3 cellular contexts compared by ENCODE assay signal in genomic region chr15:67358812-67359211, GRCh38.
TF ChIP-seq lines count a peak whose summit lies in the region.

No MANE protein-coding gene starts in this region.

TF ChIP-seq in SK-N-SH, 30 proteins besides CTCF, POLR2A, EP300 and RAD21 (continued from another document):
- TF ChIP-seq USF1 (IDR thresholded peaks at IDR 0.05; ENCODE audit: borderline replicate concordance, low read depth) (0 out of 2 replicates have a peak, but pooled peaks have one; percentile 11), GABPA (IDR thresholded peaks at IDR 0.05; ENCODE audit: low read depth) (no peak)

TF ChIP-seq in SK-N-SH treated with all-trans-retinoic acid at 6 μM for 48 hours, 23 proteins besides CTCF, POLR2A, EP300 and RAD21 (continued from another document):
- TF ChIP-seq BACH2 (CRISPR knock-in tag; IDR thresholded peaks at IDR 0.05; ENCODE audit: borderline replicate concordance) (no peak), ZC3H10 (CRISPR knock-in tag; IDR thresholded peaks at IDR 0.05) (no peak), ZNF8 (CRISPR knock-in tag; IDR thresholded peaks at IDR 0.05) (no peak), CSDC2 (CRISPR knock-in tag; IDR thresholded peaks at IDR 0.05) (no peak)
- TF ChIP-seq, protein P1, sequence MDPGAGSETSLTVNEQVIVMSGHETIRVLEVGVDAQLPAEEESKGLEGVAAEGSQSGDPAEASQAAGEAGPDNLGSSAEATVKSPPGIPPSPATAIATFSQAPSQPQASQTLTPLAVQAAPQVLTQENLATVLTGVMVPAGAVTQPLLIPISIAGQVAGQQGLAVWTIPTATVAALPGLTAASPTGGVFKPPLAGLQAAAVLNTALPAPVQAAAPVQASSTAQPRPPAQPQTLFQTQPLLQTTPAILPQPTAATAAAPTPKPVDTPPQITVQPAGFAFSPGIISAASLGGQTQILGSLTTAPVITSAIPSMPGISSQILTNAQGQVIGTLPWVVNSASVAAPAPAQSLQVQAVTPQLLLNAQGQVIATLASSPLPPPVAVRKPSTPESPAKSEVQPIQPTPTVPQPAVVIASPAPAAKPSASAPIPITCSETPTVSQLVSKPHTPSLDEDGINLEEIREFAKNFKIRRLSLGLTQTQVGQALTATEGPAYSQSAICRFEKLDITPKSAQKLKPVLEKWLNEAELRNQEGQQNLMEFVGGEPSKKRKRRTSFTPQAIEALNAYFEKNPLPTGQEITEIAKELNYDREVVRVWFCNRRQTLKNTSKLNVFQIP (CRISPR knock-in tag; IDR thresholded peaks at IDR 0.05; ENCODE audit: borderline replicate concordance, low read depth), result no peak

TF ChIP-seq in WTC11, 78 proteins besides CTCF, POLR2A, EP300 and RAD21 (continued from another document):
- TF ChIP-seq, protein P2, sequence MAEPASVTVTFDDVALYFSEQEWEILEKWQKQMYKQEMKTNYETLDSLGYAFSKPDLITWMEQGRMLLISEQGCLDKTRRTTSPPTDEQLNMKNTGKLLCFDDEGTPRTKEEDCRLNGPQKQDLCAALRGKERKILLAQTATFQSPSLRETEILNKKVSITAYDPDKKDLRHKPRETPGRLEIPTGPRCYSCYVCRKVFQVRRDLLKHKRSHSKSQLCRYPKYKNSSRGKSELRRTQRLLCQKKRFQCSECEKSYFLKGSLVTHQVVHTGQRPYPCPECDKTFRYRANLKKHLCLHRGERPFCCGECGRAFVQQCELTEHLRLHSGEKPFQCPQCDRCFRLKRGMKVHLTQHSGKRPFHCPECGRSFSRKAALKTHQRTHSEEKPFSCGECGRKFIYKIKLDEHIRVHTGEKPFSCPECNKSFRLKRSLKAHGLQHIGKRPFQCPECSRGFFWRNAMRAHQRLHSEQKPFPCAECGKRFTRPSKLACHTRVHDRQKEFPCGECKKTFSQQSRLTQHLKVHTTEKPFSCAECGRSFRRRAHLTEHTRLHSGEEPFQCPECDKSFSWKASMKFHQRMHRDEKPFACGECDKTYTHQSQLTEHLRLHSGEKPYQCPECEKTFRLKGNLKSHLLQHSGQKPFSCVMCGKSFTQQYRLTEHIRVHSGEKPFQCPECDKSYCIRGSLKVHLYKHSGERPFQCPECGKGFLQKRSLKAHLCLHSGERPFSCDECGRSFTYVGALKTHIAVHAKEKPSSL (CRISPR knock-in tag; conservative IDR thresholded peaks at IDR 0.05), result no peak
- TF ChIP-seq TEAD4 (CRISPR knock-in tag; IDR thresholded peaks at IDR 0.05) (no peak), CBFB (CRISPR knock-in tag; IDR thresholded peaks at IDR 0.05; ENCODE audit: low read depth) (no peak), FOXP1 (CRISPR knock-in tag; IDR thresholded peaks at IDR 0.05; ENCODE audit: borderline replicate concordance) (no peak), AR (CRISPR knock-in tag; IDR thresholded peaks at IDR 0.05) (no peak), EMX1 (CRISPR knock-in tag; IDR thresholded peaks at IDR 0.05) (no peak), TP53 (CRISPR knock-in tag; IDR thresholded peaks at IDR 0.05) (no peak), E2F5 (CRISPR knock-in tag; IDR thresholded peaks at IDR 0.05) (no peak), ZNF281 (CRISPR knock-in tag; IDR thresholded peaks at IDR 0.05) (no peak)
- TF ChIP-seq, protein P3, sequence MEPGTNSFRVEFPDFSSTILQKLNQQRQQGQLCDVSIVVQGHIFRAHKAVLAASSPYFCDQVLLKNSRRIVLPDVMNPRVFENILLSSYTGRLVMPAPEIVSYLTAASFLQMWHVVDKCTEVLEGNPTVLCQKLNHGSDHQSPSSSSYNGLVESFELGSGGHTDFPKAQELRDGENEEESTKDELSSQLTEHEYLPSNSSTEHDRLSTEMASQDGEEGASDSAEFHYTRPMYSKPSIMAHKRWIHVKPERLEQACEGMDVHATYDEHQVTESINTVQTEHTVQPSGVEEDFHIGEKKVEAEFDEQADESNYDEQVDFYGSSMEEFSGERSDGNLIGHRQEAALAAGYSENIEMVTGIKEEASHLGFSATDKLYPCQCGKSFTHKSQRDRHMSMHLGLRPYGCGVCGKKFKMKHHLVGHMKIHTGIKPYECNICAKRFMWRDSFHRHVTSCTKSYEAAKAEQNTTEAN (CRISPR knock-in tag; IDR thresholded peaks at IDR 0.05), result no peak
- TF ChIP-seq, protein P4, sequence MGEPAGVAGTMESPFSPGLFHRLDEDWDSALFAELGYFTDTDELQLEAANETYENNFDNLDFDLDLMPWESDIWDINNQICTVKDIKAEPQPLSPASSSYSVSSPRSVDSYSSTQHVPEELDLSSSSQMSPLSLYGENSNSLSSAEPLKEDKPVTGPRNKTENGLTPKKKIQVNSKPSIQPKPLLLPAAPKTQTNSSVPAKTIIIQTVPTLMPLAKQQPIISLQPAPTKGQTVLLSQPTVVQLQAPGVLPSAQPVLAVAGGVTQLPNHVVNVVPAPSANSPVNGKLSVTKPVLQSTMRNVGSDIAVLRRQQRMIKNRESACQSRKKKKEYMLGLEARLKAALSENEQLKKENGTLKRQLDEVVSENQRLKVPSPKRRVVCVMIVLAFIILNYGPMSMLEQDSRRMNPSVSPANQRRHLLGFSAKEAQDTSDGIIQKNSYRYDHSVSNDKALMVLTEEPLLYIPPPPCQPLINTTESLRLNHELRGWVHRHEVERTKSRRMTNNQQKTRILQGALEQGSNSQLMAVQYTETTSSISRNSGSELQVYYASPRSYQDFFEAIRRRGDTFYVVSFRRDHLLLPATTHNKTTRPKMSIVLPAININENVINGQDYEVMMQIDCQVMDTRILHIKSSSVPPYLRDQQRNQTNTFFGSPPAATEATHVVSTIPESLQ (CRISPR knock-in tag; IDR thresholded peaks at IDR 0.05), result no peak
TF ChIP-seq in WTC11: peak in this region for 0.
